1 cellular context compared by ENCODE assay signal in genomic region chr17:76569607-76570279, GRCh38.
TF ChIP-seq lines count a peak whose summit lies in the region.

No MANE protein-coding gene starts in this region.

TF ChIP-seq in HepG2, 621 proteins besides CTCF, POLR2A, EP300 and RAD21 (continued from another document and continues in another):
- TF ChIP-seq, protein P1, sequence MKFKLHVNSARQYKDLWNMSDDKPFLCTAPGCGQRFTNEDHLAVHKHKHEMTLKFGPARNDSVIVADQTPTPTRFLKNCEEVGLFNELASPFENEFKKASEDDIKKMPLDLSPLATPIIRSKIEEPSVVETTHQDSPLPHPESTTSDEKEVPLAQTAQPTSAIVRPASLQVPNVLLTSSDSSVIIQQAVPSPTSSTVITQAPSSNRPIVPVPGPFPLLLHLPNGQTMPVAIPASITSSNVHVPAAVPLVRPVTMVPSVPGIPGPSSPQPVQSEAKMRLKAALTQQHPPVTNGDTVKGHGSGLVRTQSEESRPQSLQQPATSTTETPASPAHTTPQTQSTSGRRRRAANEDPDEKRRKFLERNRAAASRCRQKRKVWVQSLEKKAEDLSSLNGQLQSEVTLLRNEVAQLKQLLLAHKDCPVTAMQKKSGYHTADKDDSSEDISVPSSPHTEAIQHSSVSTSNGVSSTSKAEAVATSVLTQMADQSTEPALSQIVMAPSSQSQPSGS (CRISPR knock-in tag; IDR thresholded peaks at IDR 0.05): 0 out of 2 replicates have a peak, but pooled peaks have one; percentile 17
- TF ChIP-seq SOX5 (CRISPR knock-in tag; IDR thresholded peaks at IDR 0.05; ENCODE audit: borderline replicate concordance) (peak; percentile 78), PAXIP1 (CRISPR knock-in tag; conservative IDR thresholded peaks at IDR 0.05) (peak; percentile 53), AGO1 (IDR thresholded peaks at IDR 0.05; ENCODE audit: low read depth, low read length, poor library complexity, severe bottlenecking) (peak; percentile 64), ARNTL (CRISPR knock-in tag; IDR thresholded peaks at IDR 0.05) (0 out of 2 replicates have a peak, but pooled peaks have one; percentile 32), SIX4 (CRISPR knock-in tag; IDR thresholded peaks at IDR 0.05) (peak; percentile 56), LCORL (IDR thresholded peaks at IDR 0.05) (no peak), LCORL (CRISPR knock-in tag; IDR thresholded peaks at IDR 0.05) (peak; percentile 75), DNMT3B (CRISPR knock-in tag; conservative IDR thresholded peaks at IDR 0.05) (no peak), DMAP1 (CRISPR knock-in tag; IDR thresholded peaks at IDR 0.05) (0 out of 2 replicates have a peak, but pooled peaks have one; percentile 20), FOXO4 (CRISPR knock-in tag; conservative IDR thresholded peaks at IDR 0.05) (0 out of 2 replicates have a peak, but pooled peaks have one; percentile 89), ASH2L (IDR thresholded peaks at IDR 0.05; ENCODE audit: insufficient read length, low read depth, low read length) (peak; percentile 55), ATF7-NPFF (CRISPR knock-in tag; IDR thresholded peaks at IDR 0.05; ENCODE audit: low read depth) (peak; percentile 41; the same call in 1 of the 2 replicates), NFAT5 (CRISPR knock-in tag; IDR thresholded peaks at IDR 0.05) (no peak), ELK4 (CRISPR knock-in tag; IDR thresholded peaks at IDR 0.05; ENCODE audit: borderline replicate concordance) (no peak), ISL2 (CRISPR knock-in tag; IDR thresholded peaks at IDR 0.05) (peak; percentile 70; the same call in 1 of the 2 replicates), ZNF644 (CRISPR knock-in tag; IDR thresholded peaks at IDR 0.05; ENCODE audit: low read depth) (0 out of 2 replicates have a peak, but pooled peaks have one; percentile 16), CEBPB (IDR thresholded peaks at IDR 0.05; ENCODE audit: borderline replicate concordance, low read depth, low read length) (peak; percentile 74; the same call in 1 of the 2 replicates), MYC (CRISPR knock-in tag; IDR thresholded peaks at IDR 0.05; ENCODE audit: borderline replicate concordance) (peak; percentile 75; the same call in 1 of the 2 replicates), SOX13 (IDR thresholded peaks at IDR 0.05) (0 out of 2 replicates have a peak, but pooled peaks have one; percentile 22), SOX13 (CRISPR knock-in tag; conservative IDR thresholded peaks at IDR 0.05 in 1 of 2, IDR thresholded peaks at IDR 0.05 in 1 of 2) (peak in 1 of 2 experiments; percentile 89; a peak in 2 of 4 replicates), RXRA (CRISPR knock-in tag; IDR thresholded peaks at IDR 0.05) (peak; percentile 94), SALL2 (CRISPR knock-in tag; IDR thresholded peaks at IDR 0.05) (peak; percentile 68), ZNF12 (CRISPR knock-in tag; IDR thresholded peaks at IDR 0.05) (0 out of 2 replicates have a peak, but pooled peaks have one; percentile 14), MBNL3 (CRISPR knock-in tag; conservative IDR thresholded peaks at IDR 0.05) (no peak), AHR (CRISPR knock-in tag; IDR thresholded peaks at IDR 0.05) (0 out of 2 replicates have a peak, but pooled peaks have one; percentile 51), ZNF552 (CRISPR knock-in tag; IDR thresholded peaks at IDR 0.05; ENCODE audit: borderline replicate concordance) (no peak), HMG20B (CRISPR knock-in tag; conservative IDR thresholded peaks at IDR 0.05) (0 out of 2 replicates have a peak, but pooled peaks have one; percentile 20), KLF16 (CRISPR knock-in tag; IDR thresholded peaks at IDR 0.05) (peak in 1 of 2 experiments; percentile 57; a peak in 1 of 4 replicates)
- TF ChIP-seq, protein P2, sequence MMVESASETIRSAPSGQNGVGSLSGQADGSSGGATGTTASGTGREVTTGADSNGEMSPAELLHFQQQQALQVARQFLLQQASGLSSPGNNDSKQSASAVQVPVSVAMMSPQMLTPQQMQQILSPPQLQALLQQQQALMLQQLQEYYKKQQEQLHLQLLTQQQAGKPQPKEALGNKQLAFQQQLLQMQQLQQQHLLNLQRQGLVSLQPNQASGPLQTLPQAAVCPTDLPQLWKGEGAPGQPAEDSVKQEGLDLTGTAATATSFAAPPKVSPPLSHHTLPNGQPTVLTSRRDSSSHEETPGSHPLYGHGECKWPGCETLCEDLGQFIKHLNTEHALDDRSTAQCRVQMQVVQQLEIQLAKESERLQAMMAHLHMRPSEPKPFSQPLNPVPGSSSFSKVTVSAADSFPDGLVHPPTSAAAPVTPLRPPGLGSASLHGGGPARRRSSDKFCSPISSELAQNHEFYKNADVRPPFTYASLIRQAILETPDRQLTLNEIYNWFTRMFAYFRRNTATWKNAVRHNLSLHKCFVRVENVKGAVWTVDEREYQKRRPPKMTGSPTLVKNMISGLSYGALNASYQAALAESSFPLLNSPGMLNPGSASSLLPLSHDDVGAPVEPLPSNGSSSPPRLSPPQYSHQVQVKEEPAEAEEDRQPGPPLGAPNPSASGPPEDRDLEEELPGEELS (CRISPR knock-in tag; IDR thresholded peaks at IDR 0.05): peak; percentile 26; the same call in 1 of the 2 replicates
- TF ChIP-seq, protein P3, sequence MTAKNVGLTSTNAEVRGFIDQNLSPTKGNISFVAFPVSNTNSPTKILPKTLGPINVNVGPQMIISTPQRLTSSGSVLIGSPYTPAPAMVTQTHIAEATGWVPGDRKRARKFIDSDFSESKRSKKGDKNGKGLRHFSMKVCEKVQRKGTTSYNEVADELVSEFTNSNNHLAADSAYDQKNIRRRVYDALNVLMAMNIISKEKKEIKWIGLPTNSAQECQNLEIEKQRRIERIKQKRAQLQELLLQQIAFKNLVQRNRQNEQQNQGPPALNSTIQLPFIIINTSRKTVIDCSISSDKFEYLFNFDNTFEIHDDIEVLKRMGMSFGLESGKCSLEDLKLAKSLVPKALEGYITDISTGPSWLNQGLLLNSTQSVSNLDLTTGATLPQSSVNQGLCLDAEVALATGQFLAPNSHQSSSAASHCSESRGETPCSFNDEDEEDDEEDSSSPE (CRISPR knock-in tag; IDR thresholded peaks at IDR 0.05): peak; percentile 65
- TF ChIP-seq, protein P4, sequence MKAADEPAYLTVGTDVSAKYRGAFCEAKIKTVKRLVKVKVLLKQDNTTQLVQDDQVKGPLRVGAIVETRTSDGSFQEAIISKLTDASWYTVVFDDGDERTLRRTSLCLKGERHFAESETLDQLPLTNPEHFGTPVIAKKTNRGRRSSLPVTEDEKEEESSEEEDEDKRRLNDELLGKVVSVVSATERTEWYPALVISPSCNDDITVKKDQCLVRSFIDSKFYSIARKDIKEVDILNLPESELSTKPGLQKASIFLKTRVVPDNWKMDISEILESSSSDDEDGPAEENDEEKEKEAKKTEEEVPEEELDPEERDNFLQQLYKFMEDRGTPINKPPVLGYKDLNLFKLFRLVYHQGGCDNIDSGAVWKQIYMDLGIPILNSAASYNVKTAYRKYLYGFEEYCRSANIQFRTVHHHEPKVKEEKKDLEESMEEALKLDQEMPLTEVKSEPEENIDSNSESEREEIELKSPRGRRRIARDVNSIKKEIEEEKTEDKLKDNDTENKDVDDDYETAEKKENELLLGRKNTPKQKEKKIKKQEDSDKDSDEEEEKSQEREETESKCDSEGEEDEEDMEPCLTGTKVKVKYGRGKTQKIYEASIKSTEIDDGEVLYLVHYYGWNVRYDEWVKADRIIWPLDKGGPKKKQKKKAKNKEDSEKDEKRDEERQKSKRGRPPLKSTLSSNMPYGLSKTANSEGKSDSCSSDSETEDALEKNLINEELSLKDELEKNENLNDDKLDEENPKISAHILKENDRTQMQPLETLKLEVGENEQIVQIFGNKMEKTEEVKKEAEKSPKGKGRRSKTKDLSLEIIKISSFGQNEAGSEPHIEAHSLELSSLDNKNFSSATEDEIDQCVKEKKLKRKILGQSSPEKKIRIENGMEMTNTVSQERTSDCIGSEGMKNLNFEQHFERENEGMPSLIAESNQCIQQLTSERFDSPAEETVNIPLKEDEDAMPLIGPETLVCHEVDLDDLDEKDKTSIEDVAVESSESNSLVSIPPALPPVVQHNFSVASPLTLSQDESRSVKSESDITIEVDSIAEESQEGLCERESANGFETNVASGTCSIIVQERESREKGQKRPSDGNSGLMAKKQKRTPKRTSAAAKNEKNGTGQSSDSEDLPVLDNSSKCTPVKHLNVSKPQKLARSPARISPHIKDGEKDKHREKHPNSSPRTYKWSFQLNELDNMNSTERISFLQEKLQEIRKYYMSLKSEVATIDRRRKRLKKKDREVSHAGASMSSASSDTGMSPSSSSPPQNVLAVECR (CRISPR knock-in tag; IDR thresholded peaks at IDR 0.05; ENCODE audit: borderline replicate concordance): peak; percentile 58
- TF ChIP-seq, protein P5, sequence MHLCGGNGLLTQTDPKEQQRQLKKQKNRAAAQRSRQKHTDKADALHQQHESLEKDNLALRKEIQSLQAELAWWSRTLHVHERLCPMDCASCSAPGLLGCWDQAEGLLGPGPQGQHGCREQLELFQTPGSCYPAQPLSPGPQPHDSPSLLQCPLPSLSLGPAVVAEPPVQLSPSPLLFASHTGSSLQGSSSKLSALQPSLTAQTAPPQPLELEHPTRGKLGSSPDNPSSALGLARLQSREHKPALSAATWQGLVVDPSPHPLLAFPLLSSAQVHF (CRISPR knock-in tag; IDR thresholded peaks at IDR 0.05): no peak
- TF ChIP-seq, protein P6, sequence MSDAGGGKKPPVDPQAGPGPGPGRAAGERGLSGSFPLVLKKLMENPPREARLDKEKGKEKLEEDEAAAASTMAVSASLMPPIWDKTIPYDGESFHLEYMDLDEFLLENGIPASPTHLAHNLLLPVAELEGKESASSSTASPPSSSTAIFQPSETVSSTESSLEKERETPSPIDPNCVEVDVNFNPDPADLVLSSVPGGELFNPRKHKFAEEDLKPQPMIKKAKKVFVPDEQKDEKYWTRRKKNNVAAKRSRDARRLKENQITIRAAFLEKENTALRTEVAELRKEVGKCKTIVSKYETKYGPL (CRISPR knock-in tag; IDR thresholded peaks at IDR 0.05): no peak
